8 cellular contexts compared by ENCODE assay signal in the genomic region with DNA sequence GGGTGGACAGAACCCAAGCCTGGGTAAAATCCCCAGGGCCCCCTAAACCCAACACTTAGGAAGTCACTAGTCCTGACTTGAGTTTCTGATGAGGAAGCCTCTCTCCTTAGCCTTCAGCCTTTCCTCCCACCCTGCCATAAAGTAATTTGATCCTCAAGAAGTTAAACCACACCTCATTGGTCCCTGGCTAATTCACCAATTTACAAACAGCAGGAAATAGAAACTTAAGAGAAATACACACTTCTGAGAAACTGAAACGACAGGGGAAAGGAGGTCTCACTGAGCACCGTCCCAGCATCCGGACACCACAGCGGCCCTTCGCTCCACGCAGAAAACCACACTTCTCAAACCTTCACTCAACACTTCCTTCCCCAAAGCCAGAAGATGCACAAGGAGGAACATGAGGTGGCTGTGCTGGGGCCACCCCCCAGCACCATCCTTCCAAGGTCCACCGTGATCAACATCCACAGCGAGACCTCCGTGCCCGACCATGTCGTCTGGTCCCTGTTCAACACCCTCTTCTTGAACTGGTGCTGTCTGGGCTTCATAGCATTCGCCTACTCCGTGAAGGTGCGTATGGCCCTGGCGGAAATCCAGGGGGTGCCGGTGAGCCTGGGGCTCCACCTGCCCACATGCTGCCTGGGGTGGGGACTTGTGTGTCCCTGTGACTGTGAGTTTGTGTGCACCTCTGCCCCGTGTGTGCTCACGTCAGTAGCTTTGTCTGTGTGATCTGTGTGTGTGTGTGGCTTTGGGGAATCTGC. TPM values are rescaled to one million over a fixed set of nuclear protein-coding genes. Genes with fewer than 3 reads are reported as not detected.
DNase-seq lines count a peak whose midpoint lies in the region; ATAC-seq and TF ChIP-seq lines count a peak whose summit lies in the region.

TSS of gene IFITM1 (plus strand) at position 254 of the 761 bp plus-strand sequence. CDS start at position 385, 131 bp downstream.

- H3K9me3 Mint-ChIP-seq in activated T-helper 17 cell treated with anti-CD3 and anti-CD28 coated beads, Interleukin-2, amount 50 U/mL, for 72 hours: no peaks in the 10 kb centered on the region

- no peaks in the 10 kb centered on the region for H3K27me3 Mint-ChIP-seq in activated T-helper 17 cell treated with anti-CD3 and anti-CD28 coated beads, Interleukin-2, amount 50 U/mL, for 72 hours

- H3K27ac ChIP-seq in AG04450 (ENCODE audit: low read depth, low read length): peak within 1 kb of the TSS; percentile 61

- DNase-seq in AG04450 (ENCODE audit: low read depth, low spot score): peak; percentile 43
- peak; percentile 23 for DNase-seq in LoVo (ENCODE audit: low spot score)
- peak; percentile 53 for DNase-seq in fibroblast of the conjunctiva (ENCODE audit: low read depth)
- no peak for DNase-seq in omental fat pad (ENCODE audit: low spot score)
- DNase-seq in NCI-H187 treated with DMSO at 0.1 percent for 48 hours (lab: John Stamatoyannopoulos, UW): no peak

- ATAC-seq in GM19035 (IDR thresholded peaks at IDR 0.05; ENCODE audit: unreplicated experiment) (peak; percentile 42), omental fat pad (ENCODE audit: low FRiP score) (peak; percentile 20), GM18873 (IDR thresholded peaks at IDR 0.05; ENCODE audit: low FRiP score, unreplicated experiment) (no peak)
- ATAC-seq in activated T-helper 17 cell treated with anti-CD3 and anti-CD28 coated beads, Interleukin-2, amount 50 U/mL, for 72 hours (replicated peaks): peak; percentile 55

- CTCF ChIA-PET in AG04450 (lab: Charles Lee): no interaction called here

- POLR2A ChIA-PET in AG04450 (lab: Yijun Ruan, JAX): no interaction called here

- H3K27me3 ChIP-seq in AG04450 (ENCODE audit: control insufficient read depth, insufficient read depth, low read length): no peaks in the 10 kb centered on the region

- H3K4me3 ChIP-seq in AG04450 (ENCODE audit: low read depth, low read length): peak within 1 kb of the TSS; percentile 61

- H3K9me3 ChIP-seq in AG04450 (ENCODE audit: control insufficient read depth, insufficient read depth, low read length): peaks cover 7% of the 10 kb centered on the region; the same call in 1 of the 2 replicates

- TF ChIP-seq CTCF in AG04450 (IDR thresholded peaks at IDR 0.05; ENCODE audit: low read depth, low read length): no peak
- no peak for TF ChIP-seq CTCF in omental fat pad (IDR thresholded peaks at IDR 0.05)

- H3K27ac Mint-ChIP-seq in activated T-helper 17 cell treated with anti-CD3 and anti-CD28 coated beads, Interleukin-2, amount 50 U/mL, for 72 hours: peak within 1 kb of the TSS; percentile 89

- peak within 1 kb of the TSS; percentile 91 for H3K4me3 Mint-ChIP-seq in activated T-helper 17 cell treated with anti-CD3 and anti-CD28 coated beads, Interleukin-2, amount 50 U/mL, for 72 hours

- H3K36me3 Mint-ChIP-seq in activated T-helper 17 cell treated with anti-CD3 and anti-CD28 coated beads, Interleukin-2, amount 50 U/mL, for 72 hours (ENCODE audit: low read depth): peaks cover 59% of the 10 kb centered on the region

- peaks cover 28% of the 10 kb centered on the region for H3K4me1 Mint-ChIP-seq in activated T-helper 17 cell treated with anti-CD3 and anti-CD28 coated beads, Interleukin-2, amount 50 U/mL, for 72 hours

RNA-seq across cellular contexts. Expression of gene IFITM1, which starts in this region (rescaled TPM):
- polyA plus RNA-seq in AG04450 (2011; rRNA removed): 62.1 and 81.6 TPM in 2 replicates
- polyA minus RNA-seq in AG04450 (2011; rRNA and poly(A)+ RNA removed): 50.6 and 68.9 TPM in 2 replicates
- 10 to 100 TPM; 95.7 to 97.1 TPM for total RNA-seq in activated T-helper 17 cell treated with anti-CD3 and anti-CD28 coated beads, Interleukin-2, amount 50 U/mL, for 72 hours
- total RNA-seq in omental fat pad: 100 to 1,000 TPM; 224 to 389 (median 247) TPM

Comparison
In these comparisons a context has a peak if more than half of its experiments do, and no peak if none do; other contexts are left out.
1. DNase-seq: peak in AG04450 (single experiment), LoVo (single experiment) and fibroblast of the conjunctiva (single experiment); none in omental fat pad (single experiment) and NCI-H187 treated with DMSO at 0.1 percent for 48 hours (single experiment).